ENCODE assay signal across 23 cellular contexts in the genomic region with DNA sequence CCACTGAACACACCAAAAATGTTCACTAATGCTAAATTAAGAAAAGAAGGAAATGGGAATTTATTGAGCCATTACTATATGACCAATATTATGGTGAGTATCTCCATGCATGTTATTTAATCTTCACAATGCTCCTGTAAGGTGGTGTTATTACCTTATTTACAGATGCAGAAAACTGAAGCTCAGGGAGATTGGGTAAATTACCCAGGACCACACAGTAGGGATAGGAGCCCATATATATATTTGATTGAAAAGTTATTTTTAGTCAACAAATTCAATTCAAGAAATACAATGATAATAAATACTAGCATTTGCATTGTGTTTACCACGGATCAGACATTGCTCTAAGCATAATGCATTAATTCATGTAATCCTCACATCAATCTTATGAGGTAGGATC.
"Had no signal": no experiment of that assay in that cellular context is flagged by ENCODE, and none has a peak within 500 bp of the region (broad histone marks: within the 10 kb centered on the region; RNA-seq: fewer than 3 reads in every experiment).

No MANE protein-coding gene starts in this region.

- H2AFZ ChIP-seq: parathyroid adenoma had no signal

- H3K9me3 ChIP-seq: heart right ventricle, left lung, right lobe of liver, thoracic aorta, tibial nerve, upper lobe of right lung, uterus had no signal

- H3K4me1 ChIP-seq: parathyroid adenoma had no signal

- H3K9ac ChIP-seq: neural progenitor cell, parathyroid adenoma had no signal

- DNase-seq: dorsolateral prefrontal cortex; effector CD4-positive, alpha-beta T cell; foreskin fibroblast; glutamatergic neuron; heart right ventricle; hippocampal formation; left cardiac atrium; left lung; midbrain; naive thymus-derived CD4-positive, alpha-beta T cell; right lobe of liver; small intestine; stimulated activated CD4-positive, alpha-beta T cell treated with anti-CD3 and anti-CD28 coated beads, Interleukin-15, amount 100 ng/mL, for 24 hours; stimulated activated CD4-positive, alpha-beta T cell treated with anti-CD3 and anti-CD28 coated beads, Interleukin-2, amount 100 ng/mL, for 48 hours; stimulated activated naive B cell treated with anti-CD40 and anti-IgM and Interleukin-4, amounts not matched to agents 10 μg/mL and 1 μg/mL and 100 μg/mL, for 72 hours; upper lobe of right lung; uterus had no signal

- ATAC-seq: esophagus mucosa; heart right ventricle; left cardiac atrium; left lung; naive thymus-derived CD4-positive, alpha-beta T cell; right lobe of liver; stimulated activated naive B cell treated with anti-CD40 and anti-IgM and Interleukin-4, amounts not matched to agents 10 μg/mL and 1 μg/mL and 100 μg/mL, for 72 hours; upper lobe of right lung had no signal

- H3K4me2 ChIP-seq: neural progenitor cell had no signal

- H3K27ac ChIP-seq: neural progenitor cell, parathyroid adenoma, right lobe of liver, thoracic aorta, upper lobe of right lung, uterus had no signal

- FAIRE-seq: islet of Langerhans, small intestine had no signal

- H3K4me3 ChIP-seq: dorsolateral prefrontal cortex, heart right ventricle, left lung, neural progenitor cell, right lobe of liver, thoracic aorta, tibial nerve, upper lobe of right lung, uterus had no signal

- H3K27me3 ChIP-seq: dorsolateral prefrontal cortex, heart right ventricle, left lung, neural progenitor cell, right lobe of liver, tibial nerve, upper lobe of right lung, uterus had no signal

- H3K36me3 ChIP-seq: heart right ventricle, left lung, neural progenitor cell, right lobe of liver, thoracic aorta, tibial nerve, upper lobe of right lung, uterus had no signal
